In genomic region chrX:2498781-2499302, GRCh38 we compare ENCODE assay signal across 8 cellular contexts. TPM values are rescaled to one million over a fixed set of nuclear protein-coding genes. Genes with fewer than 3 reads are reported as not detected.
DNase-seq lines count a peak whose midpoint lies in the region; ATAC-seq and TF ChIP-seq lines count a peak whose summit lies in the region.

No MANE protein-coding gene starts in this region.

- H3K9me3 Mint-ChIP-seq in osteocyte (ENCODE audit: unreplicated experiment) = no peaks in the 10 kb centered on the region

- TF ChIP-seq CTCF in foreskin fibroblast (IDR thresholded peaks at IDR 0.05; ENCODE audit: low read depth, low read length) (no peak), osteocyte (IDR thresholded peaks at IDR 0.05) (no peak)

- DNase-seq in ELF-1 (ENCODE audit: low read depth, low spot score) (peak; percentile 51), T-helper 17 cell (no peak), foreskin fibroblast (peak in 1 of 2 donors; percentile 44), osteocyte (ENCODE audit: extremely low spot score, unreplicated experiment) (no peak), Kasumi-1 (lab: John Stamatoyannopoulos, UW) (no peak), COR-L47 (lab: John Stamatoyannopoulos, UW) (no peak), NCI-H1048 (lab: John Stamatoyannopoulos, UW) (no peak)

- peak overlapping the region; percentile 77 to 88 for H3K4me3 ChIP-seq in foreskin fibroblast (ENCODE audit: low read depth in 1 of 2, low read length in 2 of 2)

- H3K27ac Mint-ChIP-seq in T-helper 17 cell (peak overlapping the region; percentile 70), osteocyte (ENCODE audit: unreplicated experiment) (peak overlapping the region; percentile 85)

- no peak for ATAC-seq in T-helper 17 cell
- no peak for ATAC-seq in HG02970 (IDR thresholded peaks at IDR 0.05; ENCODE audit: low FRiP score, unreplicated experiment)

- H3K9me3 ChIP-seq in T-helper 17 cell (ENCODE audit: control insufficient read depth, low read length, poor library complexity, severe bottlenecking) = no peaks in the 10 kb centered on the region

- H3K4me3 Mint-ChIP-seq in T-helper 17 cell (peak overlapping the region; percentile 83), osteocyte (ENCODE audit: unreplicated experiment) (peak overlapping the region; percentile 78)

- H3K4me1 Mint-ChIP-seq in T-helper 17 cell (peaks cover 19% of the 10 kb centered on the region), osteocyte (ENCODE audit: unreplicated experiment) (peaks cover 28% of the 10 kb centered on the region)

- no peaks in the 10 kb centered on the region for H3K36me3 Mint-ChIP-seq in T-helper 17 cell (ENCODE audit: low read depth)
- peaks cover 3% of the 10 kb centered on the region for H3K36me3 Mint-ChIP-seq in osteocyte (ENCODE audit: unreplicated experiment)

- H3K27me3 Mint-ChIP-seq in T-helper 17 cell (no peaks in the 10 kb centered on the region), osteocyte (ENCODE audit: unreplicated experiment) (no peaks in the 10 kb centered on the region)

RNA-seq across cellular contexts. Expression of gene DHRSX, which starts 1.9 kb away (rescaled TPM):
- total RNA-seq in T-helper 17 cell (10 to 100 TPM; 11.6 to 14.2 TPM), osteocyte (42.2 and 45.0 TPM in 2 replicates)

RNA-seq across cellular contexts. Expression of gene ZBED1, which starts 1.9 kb away (rescaled TPM):
- total RNA-seq in T-helper 17 cell (10 to 100 TPM; 19.8 to 19.9 TPM), osteocyte (56.4 and 58.3 TPM in 2 replicates)
